27 cellular contexts compared by ENCODE assay signal in genomic region chr20:25089096-25089495, GRCh38. TPM values are rescaled to one million over a fixed set of nuclear protein-coding genes. Genes with fewer than 3 reads are reported as not detected.
"Had no signal": no experiment of that assay in that cellular context is flagged by ENCODE, and none has a peak within 500 bp of the region (broad histone marks: within the 10 kb centered on the region; RNA-seq: fewer than 3 reads in every experiment).

No MANE protein-coding gene starts in this region.

- H3K27ac Mint-ChIP-seq: activated B cell treated with CpG ODN at 0.5 μM for 24 hours; activated CD4-positive, alpha-beta memory T cell treated with anti-CD3 and anti-CD28 coated beads, Interleukin-2, amount 10 ng/mL, durations not matched to agents 7 days and 5 days; activated naive CD4-positive, alpha-beta T cell treated with anti-CD3 and anti-CD28 coated beads for 36 hours; brain had no signal

- H3K9me3 ChIP-seq: SK-N-SH had no signal

- ATAC-seq: activated T-cell treated with anti-CD3 and anti-CD28 coated beads, Interleukin-2, amount 50 U/mL, for 4 hours; Right ventricle myocardium inferior had no signal

- H3K27ac ChIP-seq: KMS-11 had no signal

- H3K9me3 Mint-ChIP-seq: activated B cell treated with CpG ODN at 0.5 μM for 24 hours; activated CD4-positive, alpha-beta memory T cell treated with anti-CD3 and anti-CD28 coated beads, Interleukin-2, amount 10 ng/mL, durations not matched to agents 7 days and 5 days; activated naive CD4-positive, alpha-beta T cell treated with anti-CD3 and anti-CD28 coated beads for 36 hours; activated T-cell treated with anti-CD3 and anti-CD28 coated beads, Interleukin-2, amount 50 U/mL, for 4 hours; central memory CD8-positive, alpha-beta T cell had no signal

- DNase-seq: activated B cell treated with CpG ODN at 0.5 μM for 24 hours; activated CD4-positive, alpha-beta memory T cell treated with anti-CD3 and anti-CD28 coated beads, Interleukin-2, amount 10 ng/mL, durations not matched to agents 7 days and 5 days; activated CD4-positive, alpha-beta T cell treated with anti-CD3 and anti-CD28 coated beads for 1 hour; activated CD4-positive, alpha-beta T cell treated with anti-CD3 and anti-CD28 coated beads, Interleukin-2, amount 50 U/mL, for 1 hour; activated gamma-delta T cell; activated naive CD4-positive, alpha-beta T cell treated with anti-CD3 and anti-CD28 coated beads for 36 hours; activated T-cell treated with anti-CD3 and anti-CD28 coated beads, Interleukin-2, amount 50 U/mL, for 4 hours; amygdala; MM.1S; NCI-H1105; NCI-H1436; NCI-H1694 treated with DMSO at 0.1 percent for 48 hours; NCI-H2029 treated with DMSO at 0.1 percent for 48 hours; NCI-H345; NCI-H510A; NCI-H526 treated with DMSO at 0.1 percent for 48 hours; NCI-H82; SK-N-SH; T-helper 1 cell; T-helper 9 cell had no signal

- H3K36me3 Mint-ChIP-seq: activated naive CD8-positive, alpha-beta T cell; brain had no signal

- H3K4me3 Mint-ChIP-seq: activated B cell treated with CpG ODN at 0.5 μM for 24 hours; activated CD4-positive, alpha-beta memory T cell treated with anti-CD3 and anti-CD28 coated beads, Interleukin-2, amount 10 ng/mL, durations not matched to agents 7 days and 5 days; activated naive CD4-positive, alpha-beta T cell treated with anti-CD3 and anti-CD28 coated beads for 36 hours; activated naive CD8-positive, alpha-beta T cell; activated T-cell treated with anti-CD3 and anti-CD28 coated beads, Interleukin-2, amount 50 U/mL, for 4 hours; brain; central memory CD8-positive, alpha-beta T cell had no signal

RNA-seq across cellular contexts. Expression of gene VSX1, which starts 7.2 kb away (rescaled TPM):
- total RNA-seq: activated B cell treated with CpG ODN at 0.5 μM for 24 hours; activated CD4-positive, alpha-beta memory T cell treated with anti-CD3 and anti-CD28 coated beads, Interleukin-2, amount 10 ng/mL, durations not matched to agents 7 days and 5 days; activated naive CD4-positive, alpha-beta T cell treated with anti-CD3 and anti-CD28 coated beads for 36 hours; activated T-cell treated with anti-CD3 and anti-CD28 coated beads, Interleukin-2, amount 50 U/mL, for 4 hours; astrocyte; OCI-LY7 had no signal
